28 cellular contexts compared by ENCODE assay signal in the genomic region with DNA sequence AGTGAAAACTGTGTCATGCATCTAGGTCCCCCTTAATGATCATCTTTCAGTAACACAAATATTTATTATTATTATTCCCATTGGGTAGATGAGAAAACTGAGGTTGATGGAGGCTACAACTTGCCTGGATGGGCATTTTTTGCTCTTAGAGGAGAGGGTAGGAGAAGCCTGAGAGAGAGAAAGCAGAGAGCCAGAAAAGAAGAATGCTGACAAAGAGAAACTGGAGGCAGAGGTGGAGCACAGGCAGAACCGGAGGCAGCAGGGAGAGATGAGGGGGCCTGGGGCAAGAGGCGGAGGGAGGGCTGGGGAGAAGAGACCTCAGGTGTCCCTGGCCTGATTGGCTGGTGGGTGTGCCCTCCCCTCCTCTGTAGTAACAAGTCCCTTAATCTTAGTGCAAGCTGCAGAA. TPM values are rescaled to one million over a fixed set of nuclear protein-coding genes. Genes with fewer than 3 reads are reported as not detected.
DNase-seq lines count a peak whose midpoint lies in the region; ATAC-seq lines count a peak whose summit lies in the region.
"Had no signal": no experiment of that assay in that cellular context is flagged by ENCODE, and none has a peak within 500 bp of the region (broad histone marks: within the 10 kb centered on the region; RNA-seq: fewer than 3 reads in every experiment).

No MANE protein-coding gene starts in this region.

- no peak overlapping the region for H3K4me3 Mint-ChIP-seq in activated CD8-positive, alpha-beta memory T cell treated with anti-CD3 and anti-CD28 coated beads, Interleukin-2, amount 10 ng/mL, durations not matched to agents 7 days and 5 days
- H3K4me3 Mint-ChIP-seq: activated naive CD4-positive, alpha-beta T cell treated with anti-CD3 and anti-CD28 coated beads, Interleukin-2, amount 50 U/mL, for 24 hours; effector memory CD8-positive, alpha-beta T cell; mesothelial cell of epicardium; stimulated activated naive B cell treated with anti-CD40 and anti-IgM and Interleukin-4, amounts not matched to agents 10 μg/mL and 1 μg/mL and 100 μg/mL, for 72 hours had no signal

- no peak for ATAC-seq in activated CD8-positive, alpha-beta memory T cell treated with anti-CD3 and anti-CD28 coated beads, Interleukin-2, amount 10 ng/mL, durations not matched to agents 7 days and 5 days
- ATAC-seq: effector memory CD8-positive, alpha-beta T cell; left colon; psoas muscle; stimulated activated naive B cell treated with anti-CD40 and anti-IgM and Interleukin-4, amounts not matched to agents 10 μg/mL and 1 μg/mL and 100 μg/mL, for 72 hours had no signal

- no peaks in the 10 kb centered on the region for H3K36me3 Mint-ChIP-seq in activated CD8-positive, alpha-beta memory T cell treated with anti-CD3 and anti-CD28 coated beads, Interleukin-2, amount 10 ng/mL, durations not matched to agents 7 days and 5 days
- H3K36me3 Mint-ChIP-seq: activated naive CD4-positive, alpha-beta T cell treated with anti-CD3 and anti-CD28 coated beads, Interleukin-2, amount 50 U/mL, for 24 hours; CD8-positive, alpha-beta memory T cell; mesothelial cell of epicardium had no signal

- CTCF ChIA-PET in activated CD8-positive, alpha-beta memory T cell treated with anti-CD3 and anti-CD28 coated beads, Interleukin-2, amount 10 ng/mL, durations not matched to agents 7 days and 5 days (lab: Charles Lee), result interaction anchor here (1.4 kb wide), 2 partner anchors 34 to 117 kb away, joined by 4 to 6 read pairs; no protein-coding TSS in a partner anchor

- no peaks in the 10 kb centered on the region for H3K9me3 Mint-ChIP-seq in activated CD8-positive, alpha-beta memory T cell treated with anti-CD3 and anti-CD28 coated beads, Interleukin-2, amount 10 ng/mL, durations not matched to agents 7 days and 5 days (ENCODE audit: low read depth)
- H3K9me3 Mint-ChIP-seq: activated naive CD4-positive, alpha-beta T cell treated with anti-CD3 and anti-CD28 coated beads, Interleukin-2, amount 50 U/mL, for 24 hours; CD8-positive, alpha-beta memory T cell; effector memory CD8-positive, alpha-beta T cell; mesothelial cell of epicardium; stimulated activated naive B cell treated with anti-CD40 and anti-IgM and Interleukin-4, amounts not matched to agents 10 μg/mL and 1 μg/mL and 100 μg/mL, for 72 hours had no signal

- H3K27me3 Mint-ChIP-seq in activated CD8-positive, alpha-beta memory T cell treated with anti-CD3 and anti-CD28 coated beads, Interleukin-2, amount 10 ng/mL, durations not matched to agents 7 days and 5 days, result peaks cover 54% of the 10 kb centered on the region

- no peak overlapping the region for H3K27ac Mint-ChIP-seq in activated CD8-positive, alpha-beta memory T cell treated with anti-CD3 and anti-CD28 coated beads, Interleukin-2, amount 10 ng/mL, durations not matched to agents 7 days and 5 days
- H3K27ac Mint-ChIP-seq: activated naive CD4-positive, alpha-beta T cell treated with anti-CD3 and anti-CD28 coated beads, Interleukin-2, amount 50 U/mL, for 24 hours; effector memory CD8-positive, alpha-beta T cell; mesothelial cell of epicardium; stimulated activated naive B cell treated with anti-CD40 and anti-IgM and Interleukin-4, amounts not matched to agents 10 μg/mL and 1 μg/mL and 100 μg/mL, for 72 hours had no signal

- DNase-seq in NCI-H82 (lab: John Stamatoyannopoulos, UW) (peak; percentile 62), NCI-H82 treated with DMSO at 0.1 percent for 48 hours (lab: John Stamatoyannopoulos, UW; ENCODE audit: unreplicated experiment) (no peak), cerebellar cortex (ENCODE audit: low spot score) (peak; percentile 37), islet precursor cell (peak; percentile 95), SW480 (ENCODE audit: low spot score) (no peak), midbrain (lab: John Stamatoyannopoulos, UW) (no peak), OCI-M1 (lab: John Stamatoyannopoulos, UW) (no peak)
- no peak for DNase-seq in activated CD8-positive, alpha-beta memory T cell treated with anti-CD3 and anti-CD28 coated beads, Interleukin-2, amount 10 ng/mL, durations not matched to agents 7 days and 5 days
- DNase-seq: 8988T; activated CD4-positive, alpha-beta T cell treated with anti-CD3 and anti-CD28 coated beads, Interleukin-2, amount 50 U/mL, for 1 hour; AML-193; CD8-positive, alpha-beta memory T cell; cerebellar nuclear complex; DND-41; effector memory CD8-positive, alpha-beta T cell; left colon; NCI-H1105 treated with DMSO at 0.1 percent for 48 hours; NCI-H2081 treated with DMSO at 0.1 percent for 48 hours; NCI-H446; NK-92 treated with Interleukin-12 subunit alpha and Interleukin-12 subunit beta, amount 100 ng/mL, for 24 hours; psoas muscle; stimulated activated CD4-positive, alpha-beta T cell treated with anti-CD3 and anti-CD28 coated beads, Interleukin-2, amount 100 ng/mL, for 24 hours; stimulated activated naive B cell treated with anti-CD40 and anti-IgM and Interleukin-4, amounts not matched to agents 10 μg/mL and 1 μg/mL and 100 μg/mL, for 72 hours had no signal

- peaks cover 19% of the 10 kb centered on the region for H3K4me1 Mint-ChIP-seq in activated CD8-positive, alpha-beta memory T cell treated with anti-CD3 and anti-CD28 coated beads, Interleukin-2, amount 10 ng/mL, durations not matched to agents 7 days and 5 days

RNA-seq across cellular contexts. Expression of a gene that starts 4.1 kb away (rescaled TPM):
- total RNA-seq in activated CD8-positive, alpha-beta memory T cell treated with anti-CD3 and anti-CD28 coated beads, Interleukin-2, amount 10 ng/mL, durations not matched to agents 7 days and 5 days, result under 1 TPM; 0.19 to 0.47 TPM
- total RNA-seq: ascending aorta, psoas muscle, thoracic aorta had no signal

RNA-seq across cellular contexts. Expression of a gene that starts 29.9 kb away (rescaled TPM):
- total RNA-seq in activated CD8-positive, alpha-beta memory T cell treated with anti-CD3 and anti-CD28 coated beads, Interleukin-2, amount 10 ng/mL, durations not matched to agents 7 days and 5 days, result 1 to 10 TPM in 1 of 2 experiments, under 1 TPM in 1; 0.54 to 1.8 TPM
- total RNA-seq: ascending aorta; psoas muscle; T-helper 2 cell treated with Interferon-gamma antibody and Interleukin-4, amounts not matched to agents 100 ng/mL and 5 ng/mL, for 36 hours; thoracic aorta had no signal

RNA-seq across cellular contexts. Expression of a gene that starts 52.7 kb away (rescaled TPM):
- total RNA-seq in activated CD8-positive, alpha-beta memory T cell treated with anti-CD3 and anti-CD28 coated beads, Interleukin-2, amount 10 ng/mL, durations not matched to agents 7 days and 5 days, result 1 to 10 TPM; 4.0 to 5.2 TPM

Comparison
In these comparisons a context has a peak if more than half of its experiments do, and no peak if none do; other contexts are left out.
1. DNase-seq: peak in NCI-H82 (single experiment), cerebellar cortex (single experiment) and islet precursor cell (single experiment); none in NCI-H82 treated with DMSO at 0.1 percent for 48 hours (single experiment), SW480 (single experiment), activated CD8-positive, alpha-beta memory T cell treated with anti-CD3 and anti-CD28 coated beads, Interleukin-2, amount 10 ng/mL, durations not matched to agents 7 days and 5 days (single experiment), midbrain (single experiment) and OCI-M1 (single experiment).